Comparison of ENCODE assay signal across 30 cellular contexts in genomic region chr1:168926236-168926635, GRCh38.
"Had no signal": no experiment of that assay in that cellular context is flagged by ENCODE, and none has a peak within 500 bp of the region (broad histone marks: within the 10 kb centered on the region; RNA-seq: fewer than 3 reads in every experiment).

No MANE protein-coding gene starts in this region.

- H3K4me3 ChIP-seq: coronary artery, dorsolateral prefrontal cortex, gastrocnemius medialis, heart left ventricle had no signal

- H3K36me3 ChIP-seq: brain microvascular endothelial cell, gastrocnemius medialis, heart left ventricle, WERI-Rb-1 had no signal

- DNase-seq: activated B cell treated with CpG ODN at 0.5 μM for 24 hours; activated CD4-positive, alpha-beta T cell treated with anti-CD3 and anti-CD28 coated beads for 48 hours; activated CD4-positive, alpha-beta T cell treated with anti-CD3 and anti-CD28 coated beads, Interleukin-2, amount 50 U/mL, for 1 hour; activated CD4-positive, alpha-beta T cell treated with anti-CD3 and anti-CD28 coated beads, Interleukin-2, amount 50 U/mL, for 48 hours; activated CD8-positive, alpha-beta memory T cell treated with anti-CD3 and anti-CD28 coated beads for 24 hours; activated CD8-positive, alpha-beta T cell treated with anti-CD3 and anti-CD28 coated beads for 36 hours; activated effector memory CD4-positive, alpha-beta T cell treated with Interleukin-2 at 50 U/mL for 16 hours; activated gamma-delta T cell treated with Interleukin-2 at 50 U/mL for 16 hours; activated naive CD4-positive, alpha-beta T cell treated with anti-CD3 and anti-CD28 coated beads, Interleukin-2, amount 50 U/mL, for 16 hours; activated naive CD4-positive, alpha-beta T cell treated with Interleukin-2 at 50 U/mL for 16 hours; activated T-cell treated with anti-CD3 and anti-CD28 coated beads, Interleukin-2, amount 50 U/mL, for 4 hours; amniotic stem cell; anterior cingulate cortex; brain microvascular endothelial cell; dorsolateral prefrontal cortex; effector memory CD4-positive, alpha-beta T cell; endodermal cell; foreskin keratinocyte; gastrocnemius medialis; glutamatergic neuron; heart left ventricle; T-helper 17 cell; T1000; WERI-Rb-1 had no signal

- H3K27ac Mint-ChIP-seq: activated B cell treated with CpG ODN at 0.5 μM for 24 hours; activated CD8-positive, alpha-beta T cell treated with anti-CD3 and anti-CD28 coated beads for 36 hours; activated naive CD8-positive, alpha-beta T cell; activated T-helper 17 cell treated with anti-CD3 and anti-CD28 coated beads, Interleukin-2, amount 50 U/mL, for 72 hours; dendritic cell treated with granulocyte-macrophage colony-stimulating factor and Interleukin-4, amounts not matched to agents 40 ng/mL and 50 ng/mL, for 4 days; endodermal cell; T-helper 17 cell; T-helper 2 cell treated with Interferon-gamma antibody and Interleukin-4, amounts not matched to agents 5 μg/mL and 100 μg/mL, for 36 hours had no signal

- H3K4me1 ChIP-seq: foreskin keratinocyte had no signal

- H3K27ac ChIP-seq: brain microvascular endothelial cell, coronary artery, dorsolateral prefrontal cortex, foreskin keratinocyte, gastrocnemius medialis, heart left ventricle, WERI-Rb-1 had no signal

- H3K4me3 Mint-ChIP-seq: activated B cell treated with CpG ODN at 0.5 μM for 24 hours; activated CD8-positive, alpha-beta T cell treated with anti-CD3 and anti-CD28 coated beads for 36 hours; activated naive CD8-positive, alpha-beta T cell; activated T-cell treated with anti-CD3 and anti-CD28 coated beads, Interleukin-2, amount 50 U/mL, for 4 hours; activated T-helper 17 cell treated with anti-CD3 and anti-CD28 coated beads, Interleukin-2, amount 50 U/mL, for 72 hours; central memory CD8-positive, alpha-beta T cell; dendritic cell treated with granulocyte-macrophage colony-stimulating factor and Interleukin-4, amounts not matched to agents 40 ng/mL and 50 ng/mL, for 4 days; endodermal cell; T-helper 17 cell; T-helper 2 cell treated with Interferon-gamma antibody and Interleukin-4, amounts not matched to agents 5 μg/mL and 100 μg/mL, for 36 hours had no signal

- H3K9me3 Mint-ChIP-seq: activated B cell treated with CpG ODN at 0.5 μM for 24 hours; activated T-cell treated with anti-CD3 and anti-CD28 coated beads, Interleukin-2, amount 50 U/mL, for 4 hours; activated T-helper 17 cell treated with anti-CD3 and anti-CD28 coated beads, Interleukin-2, amount 50 U/mL, for 72 hours; central memory CD8-positive, alpha-beta T cell; dendritic cell treated with granulocyte-macrophage colony-stimulating factor and Interleukin-4, amounts not matched to agents 40 ng/mL and 50 ng/mL, for 4 days; T-helper 2 cell treated with Interferon-gamma antibody and Interleukin-4, amounts not matched to agents 5 μg/mL and 100 μg/mL, for 36 hours had no signal

- H3K36me3 Mint-ChIP-seq: activated naive CD8-positive, alpha-beta T cell had no signal

- H3K9me3 ChIP-seq: gastrocnemius medialis had no signal

- H3K27me3 ChIP-seq: brain microvascular endothelial cell, dorsolateral prefrontal cortex, foreskin keratinocyte, gastrocnemius medialis, heart left ventricle had no signal

- H3K4me1 Mint-ChIP-seq: activated B cell treated with CpG ODN at 0.5 μM for 24 hours, endodermal cell had no signal

- H3K27me3 Mint-ChIP-seq: dendritic cell treated with granulocyte-macrophage colony-stimulating factor and Interleukin-4, amounts not matched to agents 40 ng/mL and 50 ng/mL, for 4 days had no signal
